In the genomic region with DNA sequence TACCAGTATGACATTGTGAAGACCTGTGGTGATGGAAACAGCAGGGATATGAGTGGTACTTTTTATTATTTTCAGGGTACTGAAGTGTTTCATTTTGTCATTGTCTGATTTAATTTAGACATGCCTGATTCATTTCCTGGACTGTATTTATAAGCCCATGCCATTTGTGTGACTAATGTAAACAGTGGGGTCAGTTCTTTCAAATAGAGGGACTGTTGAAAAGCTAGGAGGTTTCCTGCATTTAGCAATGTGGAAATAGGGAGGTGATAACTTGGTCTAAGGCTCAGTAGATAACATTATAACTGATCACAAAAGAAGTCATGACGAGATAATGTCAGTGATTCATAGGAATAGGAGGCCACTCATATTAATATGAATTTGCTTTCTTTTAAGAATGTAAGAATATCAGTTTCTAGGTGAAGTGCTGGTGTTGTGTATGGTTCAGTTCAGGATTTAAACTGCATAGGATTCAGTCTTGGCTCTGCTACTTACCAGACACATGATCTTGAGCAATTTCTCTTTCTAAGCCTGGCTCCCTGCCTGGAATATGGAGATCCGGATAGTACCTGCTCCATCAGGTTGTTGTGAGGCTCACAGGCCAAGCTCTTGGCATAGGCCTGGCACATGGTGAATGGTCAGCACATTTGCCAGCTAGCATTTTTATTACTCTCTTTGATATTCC, we compare ENCODE assay signal across 1 cellular context.
TF ChIP-seq lines count a peak whose summit lies in the region.

No MANE protein-coding gene starts in this region.

TF ChIP-seq in HepG2, 621 proteins besides CTCF, POLR2A, EP300 and RAD21 (continues in another document):
- TF ChIP-seq, protein P1, sequence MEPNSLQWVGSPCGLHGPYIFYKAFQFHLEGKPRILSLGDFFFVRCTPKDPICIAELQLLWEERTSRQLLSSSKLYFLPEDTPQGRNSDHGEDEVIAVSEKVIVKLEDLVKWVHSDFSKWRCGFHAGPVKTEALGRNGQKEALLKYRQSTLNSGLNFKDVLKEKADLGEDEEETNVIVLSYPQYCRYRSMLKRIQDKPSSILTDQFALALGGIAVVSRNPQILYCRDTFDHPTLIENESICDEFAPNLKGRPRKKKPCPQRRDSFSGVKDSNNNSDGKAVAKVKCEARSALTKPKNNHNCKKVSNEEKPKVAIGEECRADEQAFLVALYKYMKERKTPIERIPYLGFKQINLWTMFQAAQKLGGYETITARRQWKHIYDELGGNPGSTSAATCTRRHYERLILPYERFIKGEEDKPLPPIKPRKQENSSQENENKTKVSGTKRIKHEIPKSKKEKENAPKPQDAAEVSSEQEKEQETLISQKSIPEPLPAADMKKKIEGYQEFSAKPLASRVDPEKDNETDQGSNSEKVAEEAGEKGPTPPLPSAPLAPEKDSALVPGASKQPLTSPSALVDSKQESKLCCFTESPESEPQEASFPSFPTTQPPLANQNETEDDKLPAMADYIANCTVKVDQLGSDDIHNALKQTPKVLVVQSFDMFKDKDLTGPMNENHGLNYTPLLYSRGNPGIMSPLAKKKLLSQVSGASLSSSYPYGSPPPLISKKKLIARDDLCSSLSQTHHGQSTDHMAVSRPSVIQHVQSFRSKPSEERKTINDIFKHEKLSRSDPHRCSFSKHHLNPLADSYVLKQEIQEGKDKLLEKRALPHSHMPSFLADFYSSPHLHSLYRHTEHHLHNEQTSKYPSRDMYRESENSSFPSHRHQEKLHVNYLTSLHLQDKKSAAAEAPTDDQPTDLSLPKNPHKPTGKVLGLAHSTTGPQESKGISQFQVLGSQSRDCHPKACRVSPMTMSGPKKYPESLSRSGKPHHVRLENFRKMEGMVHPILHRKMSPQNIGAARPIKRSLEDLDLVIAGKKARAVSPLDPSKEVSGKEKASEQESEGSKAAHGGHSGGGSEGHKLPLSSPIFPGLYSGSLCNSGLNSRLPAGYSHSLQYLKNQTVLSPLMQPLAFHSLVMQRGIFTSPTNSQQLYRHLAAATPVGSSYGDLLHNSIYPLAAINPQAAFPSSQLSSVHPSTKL (CRISPR knock-in tag; IDR thresholded peaks at IDR 0.05): peak; percentile 76
- 0 out of 2 replicates have a peak, but pooled peaks have one; percentile 31 for TF ChIP-seq GATA4 (IDR thresholded peaks at IDR 0.05; ENCODE audit: borderline replicate concordance, low read depth)
- TF ChIP-seq MXD1 (CRISPR knock-in tag; IDR thresholded peaks at IDR 0.05): no peak
- peak; percentile 8; the same call in 1 of the 2 replicates for TF ChIP-seq FOXO1 (CRISPR knock-in tag; IDR thresholded peaks at IDR 0.05)
- peak; percentile 41; the same call in 1 of the 2 replicates for TF ChIP-seq TCF7 (IDR thresholded peaks at IDR 0.05; ENCODE audit: low read depth)
- TF ChIP-seq GLI4 (CRISPR knock-in tag; IDR thresholded peaks at IDR 0.05; ENCODE audit: borderline replicate concordance): no peak
- TF ChIP-seq SRSF9 (IDR thresholded peaks at IDR 0.05; ENCODE audit: borderline replicate concordance, insufficient read depth, low read depth, low read length, poor library complexity, severe bottlenecking): no peak
- peak; percentile 49; the same call in 1 of the 2 replicates for TF ChIP-seq HDAC1 (CRISPR knock-in tag; IDR thresholded peaks at IDR 0.05)
- 0 out of 2 replicates have a peak, but pooled peaks have one; percentile 15 for TF ChIP-seq THRA (CRISPR knock-in tag; IDR thresholded peaks at IDR 0.05; ENCODE audit: borderline replicate concordance)
- TF ChIP-seq MIER2 (CRISPR knock-in tag; IDR thresholded peaks at IDR 0.05): no peak
- 0 out of 2 replicates have a peak, but pooled peaks have one; percentile 23 for TF ChIP-seq IKZF5 (CRISPR knock-in tag; IDR thresholded peaks at IDR 0.05)
- peak; percentile 65 for TF ChIP-seq GATAD2A (CRISPR knock-in tag; IDR thresholded peaks at IDR 0.05)
- peak; percentile 74; the same call in 1 of the 2 replicates for TF ChIP-seq JUNB (CRISPR knock-in tag; IDR thresholded peaks at IDR 0.05; ENCODE audit: borderline replicate concordance)
- peak; percentile 34; the same call in 1 of the 2 replicates for TF ChIP-seq ZMYM3 (CRISPR knock-in tag; IDR thresholded peaks at IDR 0.05)
- TF ChIP-seq ZBTB21 (CRISPR knock-in tag; IDR thresholded peaks at IDR 0.05): no peak
- peak; percentile 62; the same call in 1 of the 2 replicates for TF ChIP-seq HMG20A (CRISPR knock-in tag; IDR thresholded peaks at IDR 0.05; ENCODE audit: borderline replicate concordance)
- TF ChIP-seq ZNF234 (CRISPR knock-in tag; conservative IDR thresholded peaks at IDR 0.05): no peak
- TF ChIP-seq RBFOX2 (IDR thresholded peaks at IDR 0.05; ENCODE audit: low read depth, low read length): no peak
- TF ChIP-seq PHF5A (CRISPR knock-in tag; IDR thresholded peaks at IDR 0.05; ENCODE audit: low read depth, unreplicated experiment): no peak
- no peak for TF ChIP-seq LCORL (IDR thresholded peaks at IDR 0.05)
- no peak for TF ChIP-seq LCORL (CRISPR knock-in tag; IDR thresholded peaks at IDR 0.05)
- peak; percentile 78; the same call in 1 of the 2 replicates for TF ChIP-seq SOX5 (CRISPR knock-in tag; IDR thresholded peaks at IDR 0.05; ENCODE audit: borderline replicate concordance)
- TF ChIP-seq ARID3A (IDR thresholded peaks at IDR 0.05; ENCODE audit: low read depth, low read length): peak; percentile 72
- peak; percentile 63 for TF ChIP-seq BCL6 (CRISPR knock-in tag; IDR thresholded peaks at IDR 0.05)
- no peak for TF ChIP-seq SYNCRIP (IDR thresholded peaks at IDR 0.05; ENCODE audit: insufficient read depth, low read depth, low read length)
- no peak for TF ChIP-seq ZNF710 (CRISPR knock-in tag; IDR thresholded peaks at IDR 0.05; ENCODE audit: borderline replicate concordance)
- TF ChIP-seq, protein P2, sequence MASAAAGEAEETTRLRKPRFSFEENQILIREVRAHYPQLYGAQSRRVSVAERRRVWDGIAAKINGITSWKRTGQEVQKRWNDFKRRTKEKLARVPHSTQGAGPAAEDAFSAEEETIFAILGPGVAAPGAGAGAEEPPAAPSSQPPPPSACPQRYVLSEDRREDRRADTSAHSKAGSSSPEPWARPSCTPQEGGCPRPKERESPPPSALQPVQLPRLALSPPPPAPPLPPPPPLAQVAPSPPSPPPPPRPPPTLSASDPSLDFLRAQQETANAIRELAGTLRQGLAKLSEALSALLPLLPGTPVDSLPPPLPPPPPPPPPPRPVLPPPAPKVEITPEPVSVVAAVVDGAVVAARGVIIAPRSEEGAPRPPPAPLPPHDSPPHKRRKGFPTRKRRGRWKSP (CRISPR knock-in tag; IDR thresholded peaks at IDR 0.05): peak; percentile 30; the same call in 1 of the 2 replicates
- TF ChIP-seq ARID2 (CRISPR knock-in tag; IDR thresholded peaks at IDR 0.05; ENCODE audit: borderline replicate concordance): no peak
- no peak for TF ChIP-seq JUN (CRISPR knock-in tag; IDR thresholded peaks at IDR 0.05)
- peak; percentile 71; the same call in 1 of the 2 replicates for TF ChIP-seq ETV5 (CRISPR knock-in tag; IDR thresholded peaks at IDR 0.05; ENCODE audit: borderline replicate concordance)
- peak; percentile 74 for TF ChIP-seq SAP130 (CRISPR knock-in tag; IDR thresholded peaks at IDR 0.05; ENCODE audit: low read depth)
- no peak for TF ChIP-seq ZNF770 (CRISPR knock-in tag; IDR thresholded peaks at IDR 0.05)
- TF ChIP-seq, protein P3, sequence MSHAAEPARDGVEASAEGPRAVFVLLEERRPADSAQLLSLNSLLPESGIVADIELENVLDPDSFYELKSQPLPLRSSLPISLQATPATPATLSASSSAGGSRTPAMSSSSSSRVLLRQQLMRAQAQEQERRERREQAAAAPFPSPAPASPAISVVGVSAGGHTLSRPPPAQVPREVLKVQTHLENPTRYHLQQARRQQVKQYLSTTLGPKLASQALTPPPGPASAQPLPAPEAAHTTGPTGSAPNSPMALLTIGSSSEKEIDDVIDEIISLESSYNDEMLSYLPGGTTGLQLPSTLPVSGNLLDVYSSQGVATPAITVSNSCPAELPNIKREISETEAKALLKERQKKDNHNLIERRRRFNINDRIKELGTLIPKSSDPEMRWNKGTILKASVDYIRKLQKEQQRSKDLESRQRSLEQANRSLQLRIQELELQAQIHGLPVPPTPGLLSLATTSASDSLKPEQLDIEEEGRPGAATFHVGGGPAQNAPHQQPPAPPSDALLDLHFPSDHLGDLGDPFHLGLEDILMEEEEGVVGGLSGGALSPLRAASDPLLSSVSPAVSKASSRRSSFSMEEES (CRISPR knock-in tag; IDR thresholded peaks at IDR 0.05): peak; percentile 40; the same call in 1 of the 2 replicates
- 0 out of 2 replicates have a peak, but pooled peaks have one; percentile 70 for TF ChIP-seq ZNF792 (CRISPR knock-in tag; IDR thresholded peaks at IDR 0.05)
- peak; percentile 11 to 40; a peak in 3 of 4 replicates for TF ChIP-seq NR2F1 (CRISPR knock-in tag; IDR thresholded peaks at IDR 0.05)
- no peak for TF ChIP-seq THAP7 (CRISPR knock-in tag; IDR thresholded peaks at IDR 0.05)
- no peak for TF ChIP-seq ZNF569 (CRISPR knock-in tag; IDR thresholded peaks at IDR 0.05; ENCODE audit: borderline replicate concordance)
- TF ChIP-seq ZSCAN29 (CRISPR knock-in tag; conservative IDR thresholded peaks at IDR 0.05): no peak
- TF ChIP-seq FOSL1 (CRISPR knock-in tag; IDR thresholded peaks at IDR 0.05; ENCODE audit: borderline replicate concordance): peak; percentile 51; the same call in 1 of the 2 replicates
- peak; percentile 60; the same call in 1 of the 2 replicates for TF ChIP-seq RXRB (CRISPR knock-in tag; IDR thresholded peaks at IDR 0.05; ENCODE audit: borderline replicate concordance)
- no peak for TF ChIP-seq MZF1 (CRISPR knock-in tag; IDR thresholded peaks at IDR 0.05; ENCODE audit: borderline replicate concordance)
- peak; percentile 83 for TF ChIP-seq ELF3 (CRISPR knock-in tag; IDR thresholded peaks at IDR 0.05)
- TF ChIP-seq ZKSCAN5 (CRISPR knock-in tag; IDR thresholded peaks at IDR 0.05): peak; percentile 84; the same call in 1 of the 2 replicates
- TF ChIP-seq ARNT (IDR thresholded peaks at IDR 0.05): no peak
- no peak for TF ChIP-seq MAFK (conservative IDR thresholded peaks at IDR 0.05 in 1 of 2, IDR thresholded peaks at IDR 0.05 in 1 of 2; ENCODE audit: low read length in 2 of 2)
